4 cellular contexts compared by ENCODE assay signal in the genomic region with DNA sequence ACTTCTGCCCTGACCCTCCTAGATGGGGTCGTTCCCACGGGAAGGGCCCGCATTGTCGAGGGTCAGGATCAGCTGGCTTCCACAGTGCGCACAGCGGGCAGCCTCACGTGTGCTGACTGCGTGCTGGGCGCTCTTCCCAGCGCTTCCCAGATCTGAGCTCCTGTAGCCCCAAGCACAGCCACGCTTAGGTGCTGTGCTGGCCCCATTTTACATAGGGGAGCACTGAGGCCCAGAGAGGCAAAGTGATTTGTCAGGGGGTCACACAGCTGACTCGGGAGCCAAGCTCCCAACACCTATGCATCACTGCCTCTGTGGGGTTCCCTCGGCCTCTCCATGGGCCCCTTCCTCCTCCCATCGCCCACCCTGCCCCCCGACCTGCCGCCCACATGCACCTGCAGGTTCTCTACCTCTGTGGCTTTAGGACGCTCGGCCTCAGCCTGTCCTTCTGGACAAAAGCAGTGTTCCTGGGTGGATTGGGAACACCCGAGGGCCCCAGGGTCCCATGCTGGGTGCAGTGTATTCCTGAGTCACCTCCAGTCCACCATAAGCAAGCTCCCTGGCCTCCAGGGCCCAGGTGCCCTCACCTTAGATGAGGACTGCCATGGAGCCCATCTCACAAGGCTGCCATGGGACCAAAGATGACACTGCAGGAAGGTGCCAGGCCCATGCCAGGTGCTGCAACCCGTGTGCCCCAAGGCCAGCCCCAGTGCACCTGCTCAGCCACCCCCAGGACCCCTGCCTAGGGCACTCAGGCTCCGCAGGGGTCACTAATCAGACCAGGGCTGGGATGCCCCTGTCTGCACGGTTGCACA.
TF ChIP-seq lines count a peak whose summit lies in the region.

No MANE protein-coding gene starts in this region.

TF ChIP-seq in SK-N-SH, 30 proteins besides CTCF, POLR2A, EP300 and RAD21:
- TF ChIP-seq MXI1 (IDR thresholded peaks at IDR 0.05; ENCODE audit: low read depth, low read length) (no peak), EZH2phosphoT487 (IDR thresholded peaks at IDR 0.05; ENCODE audit: borderline replicate concordance, low read depth) (no peak)

TF ChIP-seq in SK-N-SH treated with all-trans-retinoic acid at 6 μM for 48 hours, 23 proteins besides CTCF, POLR2A, EP300 and RAD21 (continues in another document):
- TF ChIP-seq OSR1 (CRISPR knock-in tag; IDR thresholded peaks at IDR 0.05), result no peak
- no peak for TF ChIP-seq ZNF8 (CRISPR knock-in tag; IDR thresholded peaks at IDR 0.05)
- no peak for TF ChIP-seq ESRRG (CRISPR knock-in tag; IDR thresholded peaks at IDR 0.05)
- TF ChIP-seq ISL1 (CRISPR knock-in tag; IDR thresholded peaks at IDR 0.05), result no peak
- TF ChIP-seq, protein P1, sequence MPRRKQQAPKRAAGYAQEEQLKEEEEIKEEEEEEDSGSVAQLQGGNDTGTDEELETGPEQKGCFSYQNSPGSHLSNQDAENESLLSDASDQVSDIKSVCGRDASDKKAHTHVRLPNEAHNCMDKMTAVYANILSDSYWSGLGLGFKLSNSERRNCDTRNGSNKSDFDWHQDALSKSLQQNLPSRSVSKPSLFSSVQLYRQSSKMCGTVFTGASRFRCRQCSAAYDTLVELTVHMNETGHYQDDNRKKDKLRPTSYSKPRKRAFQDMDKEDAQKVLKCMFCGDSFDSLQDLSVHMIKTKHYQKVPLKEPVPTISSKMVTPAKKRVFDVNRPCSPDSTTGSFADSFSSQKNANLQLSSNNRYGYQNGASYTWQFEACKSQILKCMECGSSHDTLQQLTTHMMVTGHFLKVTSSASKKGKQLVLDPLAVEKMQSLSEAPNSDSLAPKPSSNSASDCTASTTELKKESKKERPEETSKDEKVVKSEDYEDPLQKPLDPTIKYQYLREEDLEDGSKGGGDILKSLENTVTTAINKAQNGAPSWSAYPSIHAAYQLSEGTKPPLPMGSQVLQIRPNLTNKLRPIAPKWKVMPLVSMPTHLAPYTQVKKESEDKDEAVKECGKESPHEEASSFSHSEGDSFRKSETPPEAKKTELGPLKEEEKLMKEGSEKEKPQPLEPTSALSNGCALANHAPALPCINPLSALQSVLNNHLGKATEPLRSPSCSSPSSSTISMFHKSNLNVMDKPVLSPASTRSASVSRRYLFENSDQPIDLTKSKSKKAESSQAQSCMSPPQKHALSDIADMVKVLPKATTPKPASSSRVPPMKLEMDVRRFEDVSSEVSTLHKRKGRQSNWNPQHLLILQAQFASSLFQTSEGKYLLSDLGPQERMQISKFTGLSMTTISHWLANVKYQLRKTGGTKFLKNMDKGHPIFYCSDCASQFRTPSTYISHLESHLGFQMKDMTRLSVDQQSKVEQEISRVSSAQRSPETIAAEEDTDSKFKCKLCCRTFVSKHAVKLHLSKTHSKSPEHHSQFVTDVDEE (CRISPR knock-in tag; IDR thresholded peaks at IDR 0.05), result no peak
- no peak for TF ChIP-seq ZFP30 (CRISPR knock-in tag; IDR thresholded peaks at IDR 0.05)
- TF ChIP-seq, protein P2, sequence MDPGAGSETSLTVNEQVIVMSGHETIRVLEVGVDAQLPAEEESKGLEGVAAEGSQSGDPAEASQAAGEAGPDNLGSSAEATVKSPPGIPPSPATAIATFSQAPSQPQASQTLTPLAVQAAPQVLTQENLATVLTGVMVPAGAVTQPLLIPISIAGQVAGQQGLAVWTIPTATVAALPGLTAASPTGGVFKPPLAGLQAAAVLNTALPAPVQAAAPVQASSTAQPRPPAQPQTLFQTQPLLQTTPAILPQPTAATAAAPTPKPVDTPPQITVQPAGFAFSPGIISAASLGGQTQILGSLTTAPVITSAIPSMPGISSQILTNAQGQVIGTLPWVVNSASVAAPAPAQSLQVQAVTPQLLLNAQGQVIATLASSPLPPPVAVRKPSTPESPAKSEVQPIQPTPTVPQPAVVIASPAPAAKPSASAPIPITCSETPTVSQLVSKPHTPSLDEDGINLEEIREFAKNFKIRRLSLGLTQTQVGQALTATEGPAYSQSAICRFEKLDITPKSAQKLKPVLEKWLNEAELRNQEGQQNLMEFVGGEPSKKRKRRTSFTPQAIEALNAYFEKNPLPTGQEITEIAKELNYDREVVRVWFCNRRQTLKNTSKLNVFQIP (CRISPR knock-in tag; IDR thresholded peaks at IDR 0.05; ENCODE audit: borderline replicate concordance, low read depth), result no peak
- no peak for TF ChIP-seq ZFP3 (CRISPR knock-in tag; IDR thresholded peaks at IDR 0.05)
- TF ChIP-seq SNAI2 (CRISPR knock-in tag; IDR thresholded peaks at IDR 0.05), result no peak
- TF ChIP-seq BACH2 (CRISPR knock-in tag; IDR thresholded peaks at IDR 0.05; ENCODE audit: borderline replicate concordance), result no peak

TF ChIP-seq in IMR-90, 13 proteins besides CTCF, POLR2A, EP300 and RAD21:
- TF ChIP-seq, protein P3, sequence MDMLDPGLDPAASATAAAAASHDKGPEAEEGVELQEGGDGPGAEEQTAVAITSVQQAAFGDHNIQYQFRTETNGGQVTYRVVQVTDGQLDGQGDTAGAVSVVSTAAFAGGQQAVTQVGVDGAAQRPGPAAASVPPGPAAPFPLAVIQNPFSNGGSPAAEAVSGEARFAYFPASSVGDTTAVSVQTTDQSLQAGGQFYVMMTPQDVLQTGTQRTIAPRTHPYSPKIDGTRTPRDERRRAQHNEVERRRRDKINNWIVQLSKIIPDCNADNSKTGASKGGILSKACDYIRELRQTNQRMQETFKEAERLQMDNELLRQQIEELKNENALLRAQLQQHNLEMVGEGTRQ (IDR thresholded peaks at IDR 0.05; ENCODE audit: low read depth, low read length), result no peak
- TF ChIP-seq RCOR1 (IDR thresholded peaks at IDR 0.05; ENCODE audit: insufficient replicate concordance, low read length), result no peak
- TF ChIP-seq CEBPB (IDR thresholded peaks at IDR 0.05; ENCODE audit: low read depth, low read length), result no peak
TF ChIP-seq in IMR-90: peak in this region for 0.

TF ChIP-seq in GM12878, 131 proteins besides CTCF, POLR2A, EP300 and RAD21:
- no peak for TF ChIP-seq CHD2 (IDR thresholded peaks at IDR 0.05; ENCODE audit: borderline replicate concordance, low read depth, low read length)
